Comparison of ENCODE assay signal across 15 cellular contexts in the genomic region with DNA sequence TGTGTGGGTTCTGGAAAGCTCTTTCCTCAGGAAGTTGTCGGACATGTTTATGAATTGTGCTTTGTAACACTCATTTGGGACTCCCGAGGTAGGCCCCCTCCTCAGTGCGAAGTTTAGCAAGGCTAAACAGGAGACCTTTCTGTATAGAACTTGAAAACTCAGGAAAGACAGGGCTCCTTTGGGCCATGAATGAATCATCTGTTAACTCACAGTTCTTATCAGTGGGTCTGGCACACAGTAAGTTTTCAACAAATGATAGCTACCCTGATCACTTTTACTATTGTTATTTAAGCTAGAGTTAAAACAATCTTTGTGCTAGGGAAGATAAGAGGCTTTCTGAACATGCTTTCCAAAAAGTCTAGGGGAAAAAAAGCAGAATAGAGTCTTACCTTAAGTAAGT.
A peak's percentile ranks its signal among the peaks of the same experiment; 100 is the strongest.
DNase-seq lines count a peak whose midpoint lies in the region; TF ChIP-seq lines count a peak whose summit lies in the region.
"Had no signal": no experiment of that assay in that cellular context is flagged by ENCODE, and none has a peak within 500 bp of the region (broad histone marks: within the 10 kb centered on the region; RNA-seq: fewer than 3 reads in every experiment).

No MANE protein-coding gene starts in this region.

- peaks cover 1% of the 10 kb centered on the region for H3K36me3 Mint-ChIP-seq in progenitor cell of endocrine pancreas (ENCODE audit: insufficient read depth)
- H3K36me3 Mint-ChIP-seq: CD14-positive monocyte; CD8-positive, alpha-beta T cell had no signal

- H3K27ac ChIP-seq in brain microvascular endothelial cell: no peak overlapping the region
- no peak overlapping the region for H3K27ac ChIP-seq in uterus
- H3K27ac ChIP-seq: 22Rv1 had no signal

- no peak overlapping the region for H3K4me3 Mint-ChIP-seq in progenitor cell of endocrine pancreas (ENCODE audit: low read depth)
- H3K4me3 Mint-ChIP-seq: CD14-positive monocyte; CD8-positive, alpha-beta T cell; GM23338 had no signal

- no peak for TF ChIP-seq POLR2A in uterus (IDR thresholded peaks at IDR 0.05)

- peak; percentile 51 for DNase-seq in COLO829 (ENCODE audit: low spot score)
- DNase-seq in brain microvascular endothelial cell: peak; percentile 38
- peak; percentile 82 for DNase-seq in fibroblast of the aortic adventitia (ENCODE audit: low read depth)
- no peak for DNase-seq in progenitor cell of endocrine pancreas (ENCODE audit: low spot score, unreplicated experiment)
- DNase-seq in uterus: no peak
- DNase-seq in posterior cingulate gyrus: no peak
- no peak for DNase-seq in globus pallidus (ENCODE audit: low spot score)
- DNase-seq: Caco-2; CD8-positive, alpha-beta T cell; DND-41; GDM1; H7 had no signal

- H3K4me1 ChIP-seq in uterus: peaks cover 0 to 5% of the 10 kb centered on the region in 2 donors
- H3K4me1 ChIP-seq: Caco-2 had no signal

- peaks cover 6% of the 10 kb centered on the region for H3K9me3 Mint-ChIP-seq in progenitor cell of endocrine pancreas (ENCODE audit: low read depth)
- H3K9me3 Mint-ChIP-seq: CD8-positive, alpha-beta T cell; GM23338 had no signal

- H3K4me3 ChIP-seq in brain microvascular endothelial cell (ENCODE audit: low read depth, low read length) (no peak overlapping the region), fibroblast of the aortic adventitia (ENCODE audit: low read depth, low read length) (no peak overlapping the region), uterus (no peak overlapping the region)
- H3K4me3 ChIP-seq: GM23338 had no signal

- no peak for TF ChIP-seq CTCF in brain microvascular endothelial cell (IDR thresholded peaks at IDR 0.05; ENCODE audit: low read depth, low read length, missing control alignments)
- TF ChIP-seq CTCF in fibroblast of the aortic adventitia (IDR thresholded peaks at IDR 0.05; ENCODE audit: insufficient read depth, low read length): no peak
- no peak for TF ChIP-seq CTCF in progenitor cell of endocrine pancreas (IDR thresholded peaks at IDR 0.05; ENCODE audit: unreplicated experiment)
- no peak for TF ChIP-seq CTCF in uterus (IDR thresholded peaks at IDR 0.05)

- no peaks in the 10 kb centered on the region for H3K27me3 Mint-ChIP-seq in progenitor cell of endocrine pancreas

- peak overlapping the region; percentile 82 for H3K27ac Mint-ChIP-seq in progenitor cell of endocrine pancreas
- H3K27ac Mint-ChIP-seq: CD14-positive monocyte; CD8-positive, alpha-beta T cell; GM23338 had no signal

- peaks cover 33% of the 10 kb centered on the region for H3K4me1 Mint-ChIP-seq in progenitor cell of endocrine pancreas (ENCODE audit: low read depth)
- H3K4me1 Mint-ChIP-seq: CD14-positive monocyte had no signal

- no peaks in the 10 kb centered on the region for H3K9me3 ChIP-seq in uterus
- H3K9me3 ChIP-seq: Caco-2 had no signal

- intact Hi-C loops in uterus (cut with DNase I; ENCODE audit: low total_unique reads): no loop called here
- intact Hi-C loops in posterior cingulate gyrus (cut with DNase I): no loop called here

- in situ Hi-C loops in brain microvascular endothelial cell (cut with HindIII; ENCODE audit: low pct_ligation_motif_present, low sequenced_read_pairs): no loop called here

- H3K36me3 ChIP-seq in brain microvascular endothelial cell (replicated peaks): no peaks in the 10 kb centered on the region
- no peaks in the 10 kb centered on the region for H3K36me3 ChIP-seq in uterus

- H3K27me3 ChIP-seq in brain microvascular endothelial cell (replicated peaks) (no peaks in the 10 kb centered on the region), uterus (no peaks in the 10 kb centered on the region)

Comparison
In these comparisons a context has a peak if more than half of its experiments do, and no peak if none do; other contexts are left out.
1. DNase-seq: peak in COLO829 (single experiment), brain microvascular endothelial cell (single experiment) and fibroblast of the aortic adventitia (single experiment); none in progenitor cell of endocrine pancreas (single experiment), uterus (0 of 2), posterior cingulate gyrus (0 of 10) and globus pallidus (single experiment).